In the genomic region with DNA sequence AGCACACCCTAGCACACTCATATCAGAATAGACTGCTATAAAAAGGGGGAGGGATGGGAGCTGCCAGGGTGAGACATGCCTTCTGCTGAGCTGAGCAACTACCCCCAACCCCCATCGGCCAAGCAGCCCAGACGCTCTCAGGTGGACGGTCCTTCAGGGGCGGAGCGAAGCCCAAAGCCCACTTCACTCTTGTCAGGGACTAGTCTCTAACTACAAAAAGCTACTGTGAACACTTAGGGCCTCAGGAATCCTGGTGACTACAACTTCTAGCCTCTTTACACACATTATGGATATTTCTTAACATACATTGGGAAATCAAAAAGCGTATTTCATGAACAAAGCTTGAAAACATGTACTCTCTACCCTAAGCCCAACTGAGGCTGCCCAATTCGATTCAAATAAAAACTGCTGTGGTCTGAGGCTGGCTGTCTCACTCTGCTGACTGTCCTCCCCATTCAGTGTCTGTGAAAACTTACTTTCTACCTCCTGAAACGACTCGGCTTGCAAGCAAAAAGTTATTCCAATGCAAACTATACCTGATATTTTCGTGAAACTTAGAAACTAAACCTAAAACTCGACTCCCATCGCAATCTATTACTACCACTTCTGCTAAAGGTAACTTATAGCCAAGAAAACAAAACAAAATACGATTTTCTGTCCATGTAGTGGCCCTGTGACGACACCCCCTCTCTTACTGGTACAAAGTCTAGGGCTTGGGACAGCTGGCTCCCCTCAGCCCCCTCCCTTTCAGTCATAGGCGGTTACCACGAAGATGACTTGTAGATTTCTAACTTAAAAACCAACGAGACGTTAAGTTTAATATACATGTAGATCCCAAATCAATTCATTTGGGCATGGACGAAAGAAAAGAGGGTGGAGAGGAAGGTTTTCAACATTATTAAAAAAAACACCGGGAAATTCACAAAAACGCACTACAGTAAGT, we compare ENCODE assay signal across 1 cellular context.
TF ChIP-seq lines count a peak whose summit lies in the region.

No MANE protein-coding gene starts in this region.

TF ChIP-seq in K562, 482 proteins besides CTCF, POLR2A, EP300 and RAD21 (continued from another document and continues in another):
- TF ChIP-seq FOXK2 (conservative IDR thresholded peaks at IDR 0.05 in 1 of 2, IDR thresholded peaks at IDR 0.05 in 1 of 2; ENCODE audit: low read depth in 2 of 2) (no peak), BHLHE40 (IDR thresholded peaks at IDR 0.05; ENCODE audit: low read length) (no peak), U2AF2 (optimal IDR thresholded peaks at IDR 0.05; ENCODE audit: low read depth, low read length) (no peak), ZNF12 (CRISPR knock-in tag; IDR thresholded peaks at IDR 0.05) (no peak), PPARD (CRISPR knock-in tag; IDR thresholded peaks at IDR 0.05) (no peak), PTTG1 (tag; IDR thresholded peaks at IDR 0.05; ENCODE audit: low read depth) (no peak), SOX6 (IDR thresholded peaks at IDR 0.05) (no peak), MTA2 (IDR thresholded peaks at IDR 0.05; ENCODE audit: low read depth) (no peak), LARP7 (IDR thresholded peaks at IDR 0.05) (no peak), HIVEP1 (CRISPR knock-in tag; IDR thresholded peaks at IDR 0.05) (no peak), STAT5A (IDR thresholded peaks at IDR 0.05; ENCODE audit: borderline replicate concordance, low read length) (no peak), MCM5 (IDR thresholded peaks at IDR 0.05; ENCODE audit: low read depth) (no peak), TRIM28 (IDR thresholded peaks at IDR 0.05) (no peak), BACH1 (tag; IDR thresholded peaks at IDR 0.05) (no peak), FOXA3 (CRISPR knock-in tag; conservative IDR thresholded peaks at IDR 0.05 in 1 of 2, IDR thresholded peaks at IDR 0.05 in 1 of 2) (no peak), SMARCA5 (IDR thresholded peaks at IDR 0.05) (no peak), TBL1XR1 (IDR thresholded peaks at IDR 0.05; ENCODE audit: low read length in 2 of 2) (no peak), SAFB2 (IDR thresholded peaks at IDR 0.05; ENCODE audit: borderline replicate concordance, low read depth, low read length, severe bottlenecking) (no peak), TEAD4 (IDR thresholded peaks at IDR 0.05; ENCODE audit: low read length) (no peak), TEAD4 (CRISPR knock-in tag; IDR thresholded peaks at IDR 0.05; ENCODE audit: borderline replicate concordance) (no peak), ZNF140 (CRISPR knock-in tag; IDR thresholded peaks at IDR 0.05) (no peak), SMC3 (conservative IDR thresholded peaks at IDR 0.05; ENCODE audit: insufficient read depth, low read depth, low read length) (no peak), CEBPG (CRISPR knock-in tag; IDR thresholded peaks at IDR 0.05) (no peak), CEBPG (tag; conservative IDR thresholded peaks at IDR 0.05 in 1 of 2, IDR thresholded peaks at IDR 0.05 in 1 of 2) (peak in 1 of 2 experiments; percentile 19; a peak in 1 of 4 replicates), CHD1 (IDR thresholded peaks at IDR 0.05; ENCODE audit: low read length) (peak; percentile 73), KLF1 (tag; IDR thresholded peaks at IDR 0.05) (no peak), NFE2 (IDR thresholded peaks at IDR 0.05; ENCODE audit: low read depth) (peak; percentile 70), MECOM (CRISPR knock-in tag; IDR thresholded peaks at IDR 0.05) (no peak), RFX1 (IDR thresholded peaks at IDR 0.05) (no peak), HOXB6 (CRISPR knock-in tag; IDR thresholded peaks at IDR 0.05; ENCODE audit: borderline replicate concordance) (no peak), RBM25 (IDR thresholded peaks at IDR 0.05; ENCODE audit: low read depth, low read length, severe bottlenecking) (no peak)
- TF ChIP-seq, protein P1, sequence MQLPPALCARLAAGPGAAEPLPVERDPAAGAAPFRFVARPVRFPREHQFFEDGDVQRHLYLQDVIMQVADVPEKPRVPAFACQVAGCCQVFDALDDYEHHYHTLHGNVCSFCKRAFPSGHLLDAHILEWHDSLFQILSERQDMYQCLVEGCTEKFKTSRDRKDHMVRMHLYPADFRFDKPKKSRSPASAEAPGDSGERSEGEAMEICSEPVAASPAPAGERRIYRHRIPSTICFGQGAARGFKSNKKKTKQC (CRISPR knock-in tag; IDR thresholded peaks at IDR 0.05) = no peak
- TF ChIP-seq, protein P2, sequence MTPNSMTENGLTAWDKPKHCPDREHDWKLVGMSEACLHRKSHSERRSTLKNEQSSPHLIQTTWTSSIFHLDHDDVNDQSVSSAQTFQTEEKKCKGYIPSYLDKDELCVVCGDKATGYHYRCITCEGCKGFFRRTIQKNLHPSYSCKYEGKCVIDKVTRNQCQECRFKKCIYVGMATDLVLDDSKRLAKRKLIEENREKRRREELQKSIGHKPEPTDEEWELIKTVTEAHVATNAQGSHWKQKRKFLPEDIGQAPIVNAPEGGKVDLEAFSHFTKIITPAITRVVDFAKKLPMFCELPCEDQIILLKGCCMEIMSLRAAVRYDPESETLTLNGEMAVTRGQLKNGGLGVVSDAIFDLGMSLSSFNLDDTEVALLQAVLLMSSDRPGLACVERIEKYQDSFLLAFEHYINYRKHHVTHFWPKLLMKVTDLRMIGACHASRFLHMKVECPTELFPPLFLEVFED (CRISPR knock-in tag; conservative IDR thresholded peaks at IDR 0.05) = no peak
- TF ChIP-seq, protein P3, sequence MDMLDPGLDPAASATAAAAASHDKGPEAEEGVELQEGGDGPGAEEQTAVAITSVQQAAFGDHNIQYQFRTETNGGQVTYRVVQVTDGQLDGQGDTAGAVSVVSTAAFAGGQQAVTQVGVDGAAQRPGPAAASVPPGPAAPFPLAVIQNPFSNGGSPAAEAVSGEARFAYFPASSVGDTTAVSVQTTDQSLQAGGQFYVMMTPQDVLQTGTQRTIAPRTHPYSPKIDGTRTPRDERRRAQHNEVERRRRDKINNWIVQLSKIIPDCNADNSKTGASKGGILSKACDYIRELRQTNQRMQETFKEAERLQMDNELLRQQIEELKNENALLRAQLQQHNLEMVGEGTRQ (CRISPR knock-in tag; IDR thresholded peaks at IDR 0.05) = no peak
- TF ChIP-seq, protein P4, sequence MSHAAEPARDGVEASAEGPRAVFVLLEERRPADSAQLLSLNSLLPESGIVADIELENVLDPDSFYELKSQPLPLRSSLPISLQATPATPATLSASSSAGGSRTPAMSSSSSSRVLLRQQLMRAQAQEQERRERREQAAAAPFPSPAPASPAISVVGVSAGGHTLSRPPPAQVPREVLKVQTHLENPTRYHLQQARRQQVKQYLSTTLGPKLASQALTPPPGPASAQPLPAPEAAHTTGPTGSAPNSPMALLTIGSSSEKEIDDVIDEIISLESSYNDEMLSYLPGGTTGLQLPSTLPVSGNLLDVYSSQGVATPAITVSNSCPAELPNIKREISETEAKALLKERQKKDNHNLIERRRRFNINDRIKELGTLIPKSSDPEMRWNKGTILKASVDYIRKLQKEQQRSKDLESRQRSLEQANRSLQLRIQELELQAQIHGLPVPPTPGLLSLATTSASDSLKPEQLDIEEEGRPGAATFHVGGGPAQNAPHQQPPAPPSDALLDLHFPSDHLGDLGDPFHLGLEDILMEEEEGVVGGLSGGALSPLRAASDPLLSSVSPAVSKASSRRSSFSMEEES (CRISPR knock-in tag; IDR thresholded peaks at IDR 0.05) = no peak
- TF ChIP-seq, protein P5, sequence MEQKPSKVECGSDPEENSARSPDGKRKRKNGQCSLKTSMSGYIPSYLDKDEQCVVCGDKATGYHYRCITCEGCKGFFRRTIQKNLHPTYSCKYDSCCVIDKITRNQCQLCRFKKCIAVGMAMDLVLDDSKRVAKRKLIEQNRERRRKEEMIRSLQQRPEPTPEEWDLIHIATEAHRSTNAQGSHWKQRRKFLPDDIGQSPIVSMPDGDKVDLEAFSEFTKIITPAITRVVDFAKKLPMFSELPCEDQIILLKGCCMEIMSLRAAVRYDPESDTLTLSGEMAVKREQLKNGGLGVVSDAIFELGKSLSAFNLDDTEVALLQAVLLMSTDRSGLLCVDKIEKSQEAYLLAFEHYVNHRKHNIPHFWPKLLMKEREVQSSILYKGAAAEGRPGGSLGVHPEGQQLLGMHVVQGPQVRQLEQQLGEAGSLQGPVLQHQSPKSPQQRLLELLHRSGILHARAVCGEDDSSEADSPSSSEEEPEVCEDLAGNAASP (IDR thresholded peaks at IDR 0.05) = no peak
- TF ChIP-seq, protein P6, sequence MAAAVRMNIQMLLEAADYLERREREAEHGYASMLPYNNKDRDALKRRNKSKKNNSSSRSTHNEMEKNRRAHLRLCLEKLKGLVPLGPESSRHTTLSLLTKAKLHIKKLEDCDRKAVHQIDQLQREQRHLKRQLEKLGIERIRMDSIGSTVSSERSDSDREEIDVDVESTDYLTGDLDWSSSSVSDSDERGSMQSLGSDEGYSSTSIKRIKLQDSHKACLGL (CRISPR knock-in tag; IDR thresholded peaks at IDR 0.05; ENCODE audit: borderline replicate concordance, poor library complexity, severe bottlenecking) = no peak
- TF ChIP-seq, protein P7, sequence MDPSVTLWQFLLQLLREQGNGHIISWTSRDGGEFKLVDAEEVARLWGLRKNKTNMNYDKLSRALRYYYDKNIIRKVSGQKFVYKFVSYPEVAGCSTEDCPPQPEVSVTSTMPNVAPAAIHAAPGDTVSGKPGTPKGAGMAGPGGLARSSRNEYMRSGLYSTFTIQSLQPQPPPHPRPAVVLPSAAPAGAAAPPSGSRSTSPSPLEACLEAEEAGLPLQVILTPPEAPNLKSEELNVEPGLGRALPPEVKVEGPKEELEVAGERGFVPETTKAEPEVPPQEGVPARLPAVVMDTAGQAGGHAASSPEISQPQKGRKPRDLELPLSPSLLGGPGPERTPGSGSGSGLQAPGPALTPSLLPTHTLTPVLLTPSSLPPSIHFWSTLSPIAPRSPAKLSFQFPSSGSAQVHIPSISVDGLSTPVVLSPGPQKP (CRISPR knock-in tag; IDR thresholded peaks at IDR 0.05) = no peak
- TF ChIP-seq, protein P8, sequence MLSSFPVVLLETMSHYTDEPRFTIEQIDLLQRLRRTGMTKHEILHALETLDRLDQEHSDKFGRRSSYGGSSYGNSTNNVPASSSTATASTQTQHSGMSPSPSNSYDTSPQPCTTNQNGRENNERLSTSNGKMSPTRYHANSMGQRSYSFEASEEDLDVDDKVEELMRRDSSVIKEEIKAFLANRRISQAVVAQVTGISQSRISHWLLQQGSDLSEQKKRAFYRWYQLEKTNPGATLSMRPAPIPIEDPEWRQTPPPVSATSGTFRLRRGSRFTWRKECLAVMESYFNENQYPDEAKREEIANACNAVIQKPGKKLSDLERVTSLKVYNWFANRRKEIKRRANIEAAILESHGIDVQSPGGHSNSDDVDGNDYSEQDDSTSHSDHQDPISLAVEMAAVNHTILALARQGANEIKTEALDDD (IDR thresholded peaks at IDR 0.05) = peak; percentile 44; the same call in 1 of the 2 replicates
- TF ChIP-seq, protein P9, sequence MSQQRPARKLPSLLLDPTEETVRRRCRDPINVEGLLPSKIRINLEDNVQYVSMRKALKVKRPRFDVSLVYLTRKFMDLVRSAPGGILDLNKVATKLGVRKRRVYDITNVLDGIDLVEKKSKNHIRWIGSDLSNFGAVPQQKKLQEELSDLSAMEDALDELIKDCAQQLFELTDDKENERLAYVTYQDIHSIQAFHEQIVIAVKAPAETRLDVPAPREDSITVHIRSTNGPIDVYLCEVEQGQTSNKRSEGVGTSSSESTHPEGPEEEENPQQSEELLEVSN (IDR thresholded peaks at IDR 0.05; ENCODE audit: borderline replicate concordance in 1 of 2, extremely low read depth in 1 of 2, insufficient read depth in 1 of 2, insufficient read length in 1 of 2, low read depth in 1 of 2, low read length in 1 of 2, poor library complexity in 1 of 2, severe bottlenecking in 1 of 2) = no peak
- TF ChIP-seq, protein P10, sequence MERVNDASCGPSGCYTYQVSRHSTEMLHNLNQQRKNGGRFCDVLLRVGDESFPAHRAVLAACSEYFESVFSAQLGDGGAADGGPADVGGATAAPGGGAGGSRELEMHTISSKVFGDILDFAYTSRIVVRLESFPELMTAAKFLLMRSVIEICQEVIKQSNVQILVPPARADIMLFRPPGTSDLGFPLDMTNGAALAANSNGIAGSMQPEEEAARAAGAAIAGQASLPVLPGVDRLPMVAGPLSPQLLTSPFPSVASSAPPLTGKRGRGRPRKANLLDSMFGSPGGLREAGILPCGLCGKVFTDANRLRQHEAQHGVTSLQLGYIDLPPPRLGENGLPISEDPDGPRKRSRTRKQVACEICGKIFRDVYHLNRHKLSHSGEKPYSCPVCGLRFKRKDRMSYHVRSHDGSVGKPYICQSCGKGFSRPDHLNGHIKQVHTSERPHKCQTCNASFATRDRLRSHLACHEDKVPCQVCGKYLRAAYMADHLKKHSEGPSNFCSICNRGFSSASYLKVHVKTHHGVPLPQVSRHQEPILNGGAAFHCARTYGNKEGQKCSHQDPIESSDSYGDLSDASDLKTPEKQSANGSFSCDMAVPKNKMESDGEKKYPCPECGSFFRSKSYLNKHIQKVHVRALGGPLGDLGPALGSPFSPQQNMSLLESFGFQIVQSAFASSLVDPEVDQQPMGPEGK (CRISPR knock-in tag; IDR thresholded peaks at IDR 0.05; ENCODE audit: borderline replicate concordance) = no peak
- TF ChIP-seq, protein P11, sequence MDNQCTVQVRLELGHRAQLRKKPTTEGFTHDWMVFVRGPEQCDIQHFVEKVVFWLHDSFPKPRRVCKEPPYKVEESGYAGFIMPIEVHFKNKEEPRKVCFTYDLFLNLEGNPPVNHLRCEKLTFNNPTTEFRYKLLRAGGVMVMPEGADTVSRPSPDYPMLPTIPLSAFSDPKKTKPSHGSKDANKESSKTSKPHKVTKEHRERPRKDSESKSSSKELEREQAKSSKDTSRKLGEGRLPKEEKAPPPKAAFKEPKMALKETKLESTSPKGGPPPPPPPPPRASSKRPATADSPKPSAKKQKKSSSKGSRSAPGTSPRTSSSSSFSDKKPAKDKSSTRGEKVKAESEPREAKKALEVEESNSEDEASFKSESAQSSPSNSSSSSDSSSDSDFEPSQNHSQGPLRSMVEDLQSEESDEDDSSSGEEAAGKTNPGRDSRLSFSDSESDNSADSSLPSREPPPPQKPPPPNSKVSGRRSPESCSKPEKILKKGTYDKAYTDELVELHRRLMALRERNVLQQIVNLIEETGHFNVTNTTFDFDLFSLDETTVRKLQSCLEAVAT (IDR thresholded peaks at IDR 0.05) = peak in 1 of 2 experiments; percentile 15; a peak in 3 of 4 replicates
